Comparison of ENCODE assay signal across 8 cellular contexts in the genomic region with DNA sequence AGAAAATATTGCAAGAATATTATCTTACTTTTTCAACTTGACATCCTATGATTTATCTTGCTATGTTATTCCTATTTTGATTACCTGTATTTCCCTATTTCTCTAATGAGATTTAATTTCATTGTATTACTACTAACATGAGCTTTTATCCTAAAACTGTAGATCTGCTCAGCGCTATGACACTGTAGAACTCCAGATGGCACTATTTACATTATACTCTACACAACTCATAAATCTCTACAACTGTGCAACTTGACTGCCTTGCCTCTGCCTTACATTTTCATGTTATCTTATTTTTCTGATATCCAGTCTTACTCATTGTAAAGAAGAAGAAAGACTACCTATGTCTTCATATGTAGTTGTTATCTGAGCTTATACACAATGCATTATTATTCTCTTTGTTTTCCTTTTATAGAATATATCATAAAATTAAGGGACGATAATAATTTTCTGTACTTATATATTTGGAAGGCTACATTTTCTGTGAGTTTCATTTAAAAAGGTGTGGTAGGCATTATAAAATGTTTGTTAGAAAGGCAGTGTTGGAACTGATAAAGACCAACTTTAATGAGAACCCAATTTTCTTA. TPM values are rescaled to one million over a fixed set of nuclear protein-coding genes. Genes with fewer than 3 reads are reported as not detected.
DNase-seq lines count a peak whose midpoint lies in the region; ATAC-seq and TF ChIP-seq lines count a peak whose summit lies in the region.

No MANE protein-coding gene starts in this region.

- ATAC-seq in HG02870 (IDR thresholded peaks at IDR 0.05; ENCODE audit: unreplicated experiment) (peak; percentile 50), HG03039 (IDR thresholded peaks at IDR 0.05; ENCODE audit: unreplicated experiment) (no peak)
- ATAC-seq in stimulated activated effector memory CD8-positive, alpha-beta T cell treated with anti-CD3 and anti-CD28 coated beads, Interleukin-12 subunit alpha, Interleukin-12 subunit beta, amount 100 ng/mL, for 72 hours = peak; percentile 42

- WGBS in stomach, 5 donors = 54 to 67% (median 56%) methylated on average over 2 of the region's 2 CpGs

- H3K36me3 Mint-ChIP-seq in stimulated activated effector memory CD8-positive, alpha-beta T cell treated with anti-CD3 and anti-CD28 coated beads, Interleukin-12 subunit alpha, Interleukin-12 subunit beta, amount 100 ng/mL, for 72 hours = peaks cover 54% of the 10 kb centered on the region

- H3K4me1 Mint-ChIP-seq in stimulated activated effector memory CD8-positive, alpha-beta T cell treated with anti-CD3 and anti-CD28 coated beads, Interleukin-12 subunit alpha, Interleukin-12 subunit beta, amount 100 ng/mL, for 72 hours = no peaks in the 10 kb centered on the region

- H3K4me1 ChIP-seq in OCI-LY1 (ENCODE audit: insufficient read depth, low read length, severe bottlenecking) (no peaks in the 10 kb centered on the region), stomach (no peaks in the 10 kb centered on the region)

- no peak overlapping the region for H3K9ac ChIP-seq in OCI-LY1 (ENCODE audit: low read length)

- no peak for TF ChIP-seq EP300 in stomach (IDR thresholded peaks at IDR 0.05)

- H3K27ac ChIP-seq in OCI-LY1 (ENCODE audit: low read depth, low read length, poor library complexity, severe bottlenecking) (no peak overlapping the region), stomach (no peak overlapping the region)

- no peak overlapping the region for H3K4me3 Mint-ChIP-seq in stimulated activated effector memory CD8-positive, alpha-beta T cell treated with anti-CD3 and anti-CD28 coated beads, Interleukin-12 subunit alpha, Interleukin-12 subunit beta, amount 100 ng/mL, for 72 hours

- intact Hi-C loops in stomach (cut with DNase I; ENCODE audit: low total_unique reads) = no loop called here

- no peak overlapping the region for H3K27ac Mint-ChIP-seq in stimulated activated effector memory CD8-positive, alpha-beta T cell treated with anti-CD3 and anti-CD28 coated beads, Interleukin-12 subunit alpha, Interleukin-12 subunit beta, amount 100 ng/mL, for 72 hours

- H3K27me3 ChIP-seq in OCI-LY1 (ENCODE audit: insufficient read depth, low read length) = no peaks in the 10 kb centered on the region
- H3K27me3 ChIP-seq in stomach = no peaks in the 10 kb centered on the region

- H3K4me2 ChIP-seq in OCI-LY1 (ENCODE audit: low read length) = no peak overlapping the region

- no peaks in the 10 kb centered on the region for H3K9me2 ChIP-seq in OCI-LY1 (ENCODE audit: low read depth, low read length)

- TF ChIP-seq CTCF in OCI-LY1 (IDR thresholded peaks at IDR 0.05; ENCODE audit: low read length) (peak; percentile 61), stomach (IDR thresholded peaks at IDR 0.05) (peak in 2 of 7 experiments; percentile 8 to 14)

- no peaks in the 10 kb centered on the region for H3K79me2 ChIP-seq in OCI-LY1 (ENCODE audit: insufficient read depth, low read length)

- H3F3A ChIP-seq in OCI-LY1 (ENCODE audit: insufficient read depth, low read length) = no peaks in the 10 kb centered on the region; the same call in 1 of the 2 replicates

- no peaks in the 10 kb centered on the region for H3K9me3 Mint-ChIP-seq in stimulated activated effector memory CD8-positive, alpha-beta T cell treated with anti-CD3 and anti-CD28 coated beads, Interleukin-12 subunit alpha, Interleukin-12 subunit beta, amount 100 ng/mL, for 72 hours

- peaks cover 54% of the 10 kb centered on the region; the same call in 1 of the 2 replicates for H3K36me3 ChIP-seq in OCI-LY1 (ENCODE audit: insufficient read depth, low read length)
- H3K36me3 ChIP-seq in stomach = peaks cover 10 to 38% (median 37%) of the 10 kb centered on the region in 4 donors

- TF ChIP-seq POLR2A in erythroblast (IDR thresholded peaks at IDR 0.05; ENCODE audit: low read length) (no peak), stomach (IDR thresholded peaks at IDR 0.05) (no peak)

- no peaks in the 10 kb centered on the region for H4K20me1 ChIP-seq in OCI-LY1 (ENCODE audit: insufficient read depth, low read length)

- DNase-seq in NCI-H2196 (lab: John Stamatoyannopoulos, UW; ENCODE audit: unreplicated experiment) = peak; percentile 5
- no peak for DNase-seq in NCI-H2196 treated with DMSO at 0.1 percent for 48 hours (lab: John Stamatoyannopoulos, UW; ENCODE audit: unreplicated experiment)
- DNase-seq in erythroblast (lab: John Stamatoyannopoulos, UW) = peak; percentile 31 to 48
- no peak for DNase-seq in stimulated activated effector memory CD8-positive, alpha-beta T cell treated with anti-CD3 and anti-CD28 coated beads, Interleukin-12 subunit alpha, Interleukin-12 subunit beta, amount 100 ng/mL, for 72 hours (ENCODE audit: low spot score in 2 of 2)
- no peak for DNase-seq in stomach

- no peak overlapping the region for H2AFZ ChIP-seq in OCI-LY1 (ENCODE audit: low read length)

- H3K9me3 ChIP-seq in OCI-LY1 (ENCODE audit: low read length) (no peaks in the 10 kb centered on the region), stomach (no peaks in the 10 kb centered on the region)

- H3K4me3 ChIP-seq in OCI-LY1 (ENCODE audit: low read depth, low read length, poor library complexity, severe bottlenecking) (no peak overlapping the region), stomach (no peak overlapping the region)

RNA-seq across cellular contexts. Expression of a gene that starts 24.1 kb away (rescaled TPM):
- 10 to 100 TPM in 4 of 5 donors, 1 to 10 TPM in 1; 7.8 to 76.4 (median 12.6) TPM for total RNA-seq in stomach
- polyA plus RNA-seq in stomach = 10 to 100 TPM; 15.0 to 19.3 (median 16.2) TPM

RNA-seq across cellular contexts. Expression of a gene that starts 24.2 kb away (rescaled TPM):
- 10 to 100 TPM in 1 of 5 donors, 1 to 10 TPM in 3, not detected in 1; 1.4 to 10.5 (median 2.4) TPM for total RNA-seq in stomach
- polyA plus RNA-seq in stomach = 1 to 10 TPM; 1.8 to 4.9 (median 2.5) TPM

RNA-seq across cellular contexts. Expression of a gene that starts 34.0 kb away (rescaled TPM):
- total RNA-seq in stomach = 100 to 1,000 TPM in 1 of 5 donors, 10 to 100 TPM in 3, not detected in 1; 48.7 to 222 (median 74.9) TPM
- polyA plus RNA-seq in stomach = 10 to 100 TPM; 49.1 to 55.3 (median 52.7) TPM

Comparison
In these comparisons a context has a peak if more than half of its experiments do, and no peak if none do; other contexts are left out.
1. DNase-seq: peak in NCI-H2196 (single experiment) and erythroblast (2 of 2); none in NCI-H2196 treated with DMSO at 0.1 percent for 48 hours (single experiment), stimulated activated effector memory CD8-positive, alpha-beta T cell treated with anti-CD3 and anti-CD28 coated beads, Interleukin-12 subunit alpha, Interleukin-12 subunit beta, amount 100 ng/mL, for 72 hours (0 of 2) and stomach (single experiment).